ENCODE assay signal across 18 cellular contexts in the genomic region with DNA sequence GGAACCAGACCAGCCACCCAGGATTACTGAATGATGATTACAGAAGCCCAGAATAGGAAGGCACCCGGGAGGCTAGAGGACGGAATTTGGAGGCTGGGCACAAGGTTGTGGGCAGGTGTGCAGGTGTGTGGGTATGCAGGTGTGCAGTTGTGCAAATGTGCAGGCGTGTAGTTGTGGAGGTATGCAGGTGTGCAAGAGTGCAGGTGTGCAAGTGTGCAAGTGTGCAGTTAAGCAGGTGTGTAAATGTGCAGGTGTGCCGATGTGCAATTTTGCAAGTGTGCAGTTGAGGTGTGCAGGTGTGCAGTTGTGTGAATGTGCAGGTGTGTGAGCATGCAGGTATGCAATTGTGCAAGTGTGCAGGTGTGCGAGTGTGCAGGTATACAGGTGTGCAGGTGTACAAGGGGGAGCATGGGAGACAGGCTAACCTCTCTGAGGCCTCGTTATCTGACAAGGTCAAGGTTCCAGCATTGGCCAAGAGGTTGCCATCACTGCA.
A peak's percentile ranks its signal among the peaks of the same experiment; 100 is the strongest.
DNase-seq lines count a peak whose midpoint lies in the region; ATAC-seq, FAIRE-seq and TF ChIP-seq lines count a peak whose summit lies in the region.
"Had no signal": no experiment of that assay in that cellular context is flagged by ENCODE, and none has a peak within 500 bp of the region (broad histone marks: within the 10 kb centered on the region; RNA-seq: fewer than 3 reads in every experiment).

No MANE protein-coding gene starts in this region.

- CTCF ChIA-PET in H1 (lab: Charles Lee; ENCODE audit: partially characterized antibody) (interaction anchor here (1.4 kb wide), 1 partner anchor 11 kb away, joined by 3 read pairs; no protein-coding TSS in a partner anchor), HEK293T (lab: Yijun Ruan, JAX) (no interaction called here)

- no peak overlapping the region for H3K56ac ChIP-seq in H1 (replicated peaks; ENCODE audit: insufficient read length, low read depth, low read length)

- H3K27ac ChIP-seq in H1 (ENCODE audit: low read depth, low read length) (no peak overlapping the region), neural progenitor cell (no peak overlapping the region), aorta (ENCODE audit: low read depth in 1 of 2, low read length in 2 of 2) (no peak overlapping the region)
- H3K27ac ChIP-seq: A549, C4-2B, KMS-11 had no signal

- H3K9me3 Mint-ChIP-seq in neural progenitor cell, result peaks cover 5% of the 10 kb centered on the region
- H3K9me3 Mint-ChIP-seq: CD4-positive, alpha-beta T cell had no signal

- TF ChIP-seq EP300 in H1 (IDR thresholded peaks at IDR 0.05; ENCODE audit: borderline replicate concordance in 1 of 2, low read depth in 2 of 2, low read length in 2 of 2), result no peak

- H3K4me1 ChIP-seq in H1 (replicated peaks in 1 of 4; ENCODE audit: control insufficient read depth in 3 of 4, insufficient read depth in 4 of 4, low read length in 3 of 4) (peaks cover 6 to 17% (median 11%) of the 10 kb centered on the region in 4 experiments), neural progenitor cell (no peaks in the 10 kb centered on the region), aorta (ENCODE audit: control insufficient read depth in 1 of 2, insufficient read depth in 2 of 2, low read length in 2 of 2) (no peaks in the 10 kb centered on the region)
- H3K4me1 ChIP-seq: A549, Caco-2 had no signal

- H2BK20ac ChIP-seq in H1 (ENCODE audit: low read length), result peak overlapping the region; percentile 98

- no peak overlapping the region for H3K23ac ChIP-seq in H1 (ENCODE audit: insufficient read length)

- H4K20me1 ChIP-seq in H1 (replicated peaks in 1 of 2; ENCODE audit: control insufficient read depth in 1 of 2, insufficient read depth in 2 of 2, low read length in 2 of 2) (peaks cover 0 to 1% of the 10 kb centered on the region in 2 experiments), neural progenitor cell (ENCODE audit: low read depth) (no peaks in the 10 kb centered on the region)

- peak overlapping the region; percentile 99; the same call in 1 of the 2 replicates for H2BK15ac ChIP-seq in H1 (ENCODE audit: low read length)

- no peaks in the 10 kb centered on the region for H3K23me2 ChIP-seq in H1 (ENCODE audit: low read depth, low read length)

- H3K9me3 ChIP-seq in H1 (ENCODE audit: insufficient read depth in 2 of 2, low read depth in 1 of 2, low read length in 1 of 2) (no peaks in the 10 kb centered on the region), neural progenitor cell (ENCODE audit: low read depth) (no peaks in the 10 kb centered on the region), aorta (ENCODE audit: control insufficient read depth, low read length) (no peaks in the 10 kb centered on the region)

- H3K36me3 Mint-ChIP-seq in neural progenitor cell, result no peaks in the 10 kb centered on the region

- H3K14ac ChIP-seq in H1 (ENCODE audit: insufficient read length), result no peak overlapping the region

- H3K36me3 ChIP-seq in H1 (ENCODE audit: control insufficient read depth in 2 of 4, insufficient read depth in 4 of 4, low read length in 3 of 4) (no peaks in the 10 kb centered on the region), neural progenitor cell (no peaks in the 10 kb centered on the region), aorta (ENCODE audit: control insufficient read depth in 1 of 2, insufficient read depth in 2 of 2, low read length in 1 of 2) (no peaks in the 10 kb centered on the region)

- H2AFZ ChIP-seq in H1 (ENCODE audit: low read length) (no peak overlapping the region), neural progenitor cell (replicated peaks) (no peak overlapping the region)

- H3K27me3 Mint-ChIP-seq in neural progenitor cell (ENCODE audit: insufficient read depth, low read depth), result peaks cover 3% of the 10 kb centered on the region

- peak overlapping the region; percentile 88 for H3K4ac ChIP-seq in H1 (replicated peaks; ENCODE audit: insufficient read length, low read depth, low read length)

- H4K5ac ChIP-seq in H1 (ENCODE audit: insufficient read length, low read depth, low read length), result no peak overlapping the region

- no peak overlapping the region for H3K27ac Mint-ChIP-seq in neural progenitor cell
- H3K27ac Mint-ChIP-seq: CD4-positive, alpha-beta T cell had no signal

- intact Hi-C loops in aorta (cut with DNase I), result no loop called here

- FAIRE-seq in HTR-8/SVneo (lab: Jason Lieb, UNC) (peak; percentile 89), H1 (lab: Jason Lieb, UNC) (no peak)
- FAIRE-seq: D721Med, G401.6, GM12891 had no signal

- WGBS in H1 (ENCODE audit: extremely low coverage in 1 of 2, insufficient coverage in 1 of 2, insufficient read length in 1 of 2, insufficient replicate concordance in 2 of 2, low coverage in 1 of 2, low lambda C conversion rate in 2 of 2, missing lambda C conversion rate in 1 of 2), 2 experiments, result 85% methylated on average over 6 of the region's 6 CpGs; no CpG with 5 or more reads in 1 of the 2 experiments
- 80 to 85% methylated on average over 6 of the region's 6 CpGs for WGBS in aorta, 2 donors

- no peak for TF ChIP-seq CTCF in H1 (IDR thresholded peaks at IDR 0.05; ENCODE audit: control extremely low read depth in 1 of 3, insufficient read depth in 1 of 3, low read depth in 1 of 3, low read length in 3 of 3)
- no peak for TF ChIP-seq CTCF in neural progenitor cell (IDR thresholded peaks at IDR 0.05)

- no peaks in the 10 kb centered on the region for H3K27me3 ChIP-seq in H1 (replicated peaks in 1 of 4; ENCODE audit: control insufficient read depth in 3 of 4, extremely low read depth in 1 of 4, insufficient read depth in 3 of 4, low read length in 3 of 4)
- H3K27me3 ChIP-seq in neural progenitor cell, result no peaks in the 10 kb centered on the region
- peaks cover 0 to 2% of the 10 kb centered on the region in 2 donors for H3K27me3 ChIP-seq in aorta (ENCODE audit: control insufficient read depth in 1 of 2, insufficient read depth in 2 of 2, low read length in 1 of 2)

- no peak overlapping the region for H4K8ac ChIP-seq in H1 (ENCODE audit: extremely low read depth, insufficient read depth, low read length)

- peak overlapping the region; percentile 87; the same call in 1 of the 2 replicates for H2AK5ac ChIP-seq in H1 (ENCODE audit: low read depth, low read length)

- peak overlapping the region; percentile 55; the same call in 1 of the 2 replicates for H2BK5ac ChIP-seq in H1 (ENCODE audit: low read depth, low read length)

- H3K79me2 ChIP-seq in H1 (ENCODE audit: control insufficient read depth in 1 of 2, insufficient read depth in 2 of 2, low read length in 2 of 2) (no peaks in the 10 kb centered on the region), neural progenitor cell (ENCODE audit: low read depth) (no peaks in the 10 kb centered on the region)

- H3K4me3 Mint-ChIP-seq in neural progenitor cell, result peak overlapping the region; percentile 40
- H3K4me3 Mint-ChIP-seq: CD4-positive, alpha-beta T cell had no signal

- peaks cover 2% of the 10 kb centered on the region for H3K4me1 Mint-ChIP-seq in neural progenitor cell

- H3F3A ChIP-seq in neural progenitor cell (ENCODE audit: low read depth), result no peaks in the 10 kb centered on the region

- peak overlapping the region; percentile 43 for H2BK120ac ChIP-seq in H1 (replicated peaks; ENCODE audit: low read depth, low read length)

- H3K4me2 ChIP-seq in H1 (ENCODE audit: insufficient read depth in 1 of 2, low read depth in 2 of 2, low read length in 2 of 2) (peak overlapping the region; percentile 31 to 51; a peak in 3 of 4 replicates), neural progenitor cell (no peak overlapping the region)
- H3K4me2 ChIP-seq: A549, KMS-11 had no signal

- H3K4me3 ChIP-seq in H1 (ENCODE audit: extremely low read depth in 1 of 4, insufficient read depth in 2 of 4, low read depth in 3 of 4, low read length in 4 of 4), result peak overlapping the region in 1 of 4 experiments; percentile 24; a peak in 1 of 8 replicates
- no peak overlapping the region for H3K4me3 ChIP-seq in neural progenitor cell
- H3K4me3 ChIP-seq in aorta (ENCODE audit: low read length in 2 of 2), result no peak overlapping the region
- H3K4me3 ChIP-seq: A549 had no signal

- peak overlapping the region; percentile 29; the same call in 1 of the 2 replicates for H3K18ac ChIP-seq in H1 (ENCODE audit: extremely low read depth, low read length)

- TF ChIP-seq POLR2A in H1 (IDR thresholded peaks at IDR 0.05; ENCODE audit: control extremely low read depth in 1 of 2, low read depth in 2 of 2, low read length in 2 of 2), result no peak

- H3K9ac ChIP-seq in H1 (replicated peaks in 1 of 4; ENCODE audit: extremely low read depth in 1 of 4, low read depth in 3 of 4, low read length in 3 of 4) (no peak overlapping the region), neural progenitor cell (no peak overlapping the region)
- H3K9ac ChIP-seq: KMS-11 had no signal

- H2BK12ac ChIP-seq in H1 (ENCODE audit: low read depth, low read length), result peak overlapping the region; percentile 85

- ATAC-seq in aorta (ENCODE audit: low FRiP score), result peak; percentile 44
- no peak for ATAC-seq in GM18870 (IDR thresholded peaks at IDR 0.05; ENCODE audit: unreplicated experiment)
- ATAC-seq in GM21526 (IDR thresholded peaks at IDR 0.05; ENCODE audit: low FRiP score, unreplicated experiment), result no peak

- DNase-seq in HTR-8/SVneo (ENCODE audit: insufficient read length, low spot score) (no peak), H1 (ENCODE audit: low read depth in 1 of 2, low spot score in 2 of 2) (no peak), neural progenitor cell (ENCODE audit: low spot score) (no peak), aorta (no peak), HEK293T (ENCODE audit: extremely low spot score) (no peak), NOMO-1 (lab: John Stamatoyannopoulos, UW; ENCODE audit: unreplicated experiment in 2 of 2) (no peak)
- DNase-seq: AML-193; Caco-2; CD4-positive, alpha-beta T cell; HCEC 1CT had no signal

- no peak for TF ChIP-seq RAD21 in H1 (IDR thresholded peaks at IDR 0.05 in 1 of 2, conservative IDR thresholded peaks at IDR 0.05 in 1 of 2; ENCODE audit: low read depth in 2 of 2, low read length in 2 of 2)

- peak overlapping the region; percentile 94 for H4K91ac ChIP-seq in H1 (replicated peaks; ENCODE audit: insufficient read length, low read length)

- peaks cover 3% of the 10 kb centered on the region; the same call in 1 of the 2 replicates for H3K79me1 ChIP-seq in H1 (ENCODE audit: low read depth, low read length)

- POLR2A ChIA-PET in H1 (lab: Charles Lee; ENCODE audit: partially characterized antibody), result no interaction called here
- POLR2A ChIA-PET in HEK293T (lab: Yijun Ruan, JAX), result no interaction called here

TF ChIP-seq in H1, 55 proteins besides CTCF, POLR2A, EP300 and RAD21 (continues in another document):
- no peak for TF ChIP-seq NRF1 (IDR thresholded peaks at IDR 0.05; ENCODE audit: low read depth, low read length)

TF ChIP-seq in HEK293T, 16 proteins besides CTCF, POLR2A, EP300 and RAD21 (continues in another document):
- TF ChIP-seq, protein P1, sequence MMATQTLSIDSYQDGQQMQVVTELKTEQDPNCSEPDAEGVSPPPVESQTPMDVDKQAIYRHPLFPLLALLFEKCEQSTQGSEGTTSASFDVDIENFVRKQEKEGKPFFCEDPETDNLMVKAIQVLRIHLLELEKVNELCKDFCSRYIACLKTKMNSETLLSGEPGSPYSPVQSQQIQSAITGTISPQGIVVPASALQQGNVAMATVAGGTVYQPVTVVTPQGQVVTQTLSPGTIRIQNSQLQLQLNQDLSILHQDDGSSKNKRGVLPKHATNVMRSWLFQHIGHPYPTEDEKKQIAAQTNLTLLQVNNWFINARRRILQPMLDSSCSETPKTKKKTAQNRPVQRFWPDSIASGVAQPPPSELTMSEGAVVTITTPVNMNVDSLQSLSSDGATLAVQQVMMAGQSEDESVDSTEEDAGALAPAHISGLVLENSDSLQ (IDR thresholded peaks at IDR 0.05), result no peak
- TF ChIP-seq BHLHE40 (IDR thresholded peaks at IDR 0.05; ENCODE audit: borderline replicate concordance), result no peak
